ENCODE assay signal across 7 cellular contexts in the genomic region with DNA sequence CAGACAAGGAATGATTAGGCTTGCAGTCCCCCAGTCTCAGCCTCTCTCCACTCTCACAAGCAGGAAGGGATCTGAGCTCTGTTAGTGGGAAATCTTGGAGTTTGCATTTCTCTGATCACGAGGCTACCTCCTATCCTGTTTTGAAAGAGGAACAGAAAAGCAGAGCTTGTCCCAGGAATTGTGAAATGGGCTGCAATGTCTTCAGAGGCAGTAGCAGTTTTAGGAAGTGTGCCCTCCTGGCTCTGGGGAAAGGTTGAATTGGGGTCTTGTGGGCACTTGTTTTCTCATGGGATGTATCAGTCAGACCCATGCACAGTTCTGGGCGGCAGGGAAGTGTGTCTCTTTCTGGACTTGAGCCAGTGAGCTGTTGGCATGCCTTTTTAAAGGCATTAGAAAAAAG.
DNase-seq lines count a peak whose midpoint lies in the region; ATAC-seq and TF ChIP-seq lines count a peak whose summit lies in the region.
"Had no signal": no experiment of that assay in that cellular context is flagged by ENCODE, and none has a peak within 500 bp of the region (broad histone marks: within the 10 kb centered on the region; RNA-seq: fewer than 3 reads in every experiment).

No MANE protein-coding gene starts in this region.

- peak overlapping the region; percentile 78 for H3K27ac ChIP-seq in VCaP

- no peak for ATAC-seq in GM18861 (IDR thresholded peaks at IDR 0.05; ENCODE audit: unreplicated experiment)

- DNase-seq in AML-193 (lab: John Stamatoyannopoulos, UW), result peak; percentile 67 to 75
- peak; percentile 79 for DNase-seq in medulla oblongata (ENCODE audit: extremely low spot score)
- DNase-seq in stimulated activated CD4-positive, alpha-beta T cell treated with anti-CD3 and anti-CD28 coated beads, Interleukin-15, amount 100 ng/mL, for 24 hours, result no peak
- no peak for DNase-seq in activated CD8-positive, alpha-beta memory T cell treated with anti-CD3 and anti-CD28 coated beads, Interleukin-2, amount 50 U/mL, for 48 hours
- DNase-seq: NCI-H446 had no signal

- TF ChIP-seq CTCF in VCaP (conservative IDR thresholded peaks at IDR 0.05), result no peak

Comparison
In these comparisons a context has a peak if more than half of its experiments do, and no peak if none do; other contexts are left out.
1. DNase-seq: peak in AML-193 (2 of 2) and medulla oblongata (single experiment); none in stimulated activated CD4-positive, alpha-beta T cell treated with anti-CD3 and anti-CD28 coated beads, Interleukin-15, amount 100 ng/mL, for 24 hours (single experiment) and activated CD8-positive, alpha-beta memory T cell treated with anti-CD3 and anti-CD28 coated beads, Interleukin-2, amount 50 U/mL, for 48 hours (single experiment).